Comparison of ENCODE assay signal across 15 cellular contexts in the genomic region with DNA sequence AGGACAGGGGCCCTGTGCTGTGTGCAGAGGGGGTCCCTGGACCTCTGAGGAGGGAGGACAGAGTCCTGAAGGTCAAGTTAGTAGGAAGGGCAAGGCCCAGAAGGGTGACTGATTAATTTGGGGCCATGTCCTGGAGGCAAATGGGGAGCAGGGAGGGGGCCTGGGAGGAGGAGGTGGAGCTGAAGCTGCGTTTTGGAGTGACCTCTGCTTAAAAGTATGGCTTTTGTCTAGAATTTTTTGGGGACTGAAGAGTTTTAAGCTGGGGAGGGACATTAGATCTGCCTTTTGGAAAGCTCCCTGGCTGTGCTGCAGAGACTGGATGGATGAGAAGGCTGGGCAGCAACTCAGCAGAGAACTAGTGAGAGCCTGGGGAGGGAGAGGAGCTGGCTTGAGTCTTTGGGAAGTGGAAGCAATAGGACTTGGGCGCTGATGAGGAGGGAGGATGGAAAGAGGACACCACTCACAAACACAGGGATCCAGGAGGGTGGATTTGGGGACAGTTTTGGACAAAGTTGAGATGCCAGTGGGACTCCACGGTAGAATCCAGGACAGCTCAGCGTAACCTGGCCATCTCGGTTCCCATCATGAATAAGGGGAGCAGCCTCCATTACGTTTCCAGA. TPM values are rescaled to one million over a fixed set of nuclear protein-coding genes. Genes with fewer than 3 reads are reported as not detected.
A peak's percentile ranks its signal among the peaks of the same experiment; 100 is the strongest.
DNase-seq lines count a peak whose midpoint lies in the region; ATAC-seq and TF ChIP-seq lines count a peak whose summit lies in the region.
"Had no signal": no experiment of that assay in that cellular context is flagged by ENCODE, and none has a peak within 500 bp of the region (broad histone marks: within the 10 kb centered on the region; RNA-seq: fewer than 3 reads in every experiment).

No MANE protein-coding gene starts in this region.

- TF ChIP-seq CTCF in nephron (IDR thresholded peaks at IDR 0.05; ENCODE audit: unreplicated experiment in 3 of 3) (no peak), transverse colon (IDR thresholded peaks at IDR 0.05) (no peak), tibial nerve (IDR thresholded peaks at IDR 0.05) (no peak)

- no peaks in the 10 kb centered on the region for H3K9me3 ChIP-seq in duodenal mucosa (ENCODE audit: control insufficient read depth in 1 of 2, low read length in 2 of 2)
- H3K9me3 ChIP-seq in transverse colon: no peaks in the 10 kb centered on the region
- no peaks in the 10 kb centered on the region for H3K9me3 ChIP-seq in tibial nerve
- H3K9me3 ChIP-seq: psoas muscle had no signal

- peak overlapping the region; percentile 32 to 48 for H3K9ac ChIP-seq in duodenal mucosa (ENCODE audit: low read depth in 1 of 2, low read length in 2 of 2)

- ATAC-seq in activated T-cell treated with anti-CD3 and anti-CD28 coated beads, Interleukin-2, amount 50 U/mL, for 72 hours (replicated peaks in 1 of 2): peak in 1 of 2 donors; percentile 10

- H3K36me3 Mint-ChIP-seq in activated T-cell treated with anti-CD3 and anti-CD28 coated beads, Interleukin-2, amount 50 U/mL, for 72 hours (ENCODE audit: insufficient read depth in 2 of 2): no peaks in the 10 kb centered on the region
- H3K36me3 Mint-ChIP-seq in activated T-cell treated with anti-CD3 and anti-CD28 coated beads, Interleukin-2, amount 50 U/mL, for 24 hours (ENCODE audit: low read depth): no peaks in the 10 kb centered on the region
- H3K36me3 Mint-ChIP-seq in nephron (ENCODE audit: low read depth): no peaks in the 10 kb centered on the region
- no peaks in the 10 kb centered on the region for H3K36me3 Mint-ChIP-seq in T-helper 2 cell treated with Interferon-gamma antibody and Interleukin-4, amounts not matched to agents 5 μg/mL and 100 μg/mL, for 36 hours (ENCODE audit: low read depth)
- H3K36me3 Mint-ChIP-seq: CD8-positive, alpha-beta memory T cell had no signal

- intact Hi-C loops in transverse colon (cut with DNase I; ENCODE audit: low total_unique reads): no loop called here

- no peak overlapping the region for H3K4me3 Mint-ChIP-seq in activated T-cell treated with anti-CD3 and anti-CD28 coated beads, Interleukin-2, amount 50 U/mL, for 72 hours
- H3K4me3 Mint-ChIP-seq in activated T-cell treated with anti-CD3 and anti-CD28 coated beads, Interleukin-2, amount 50 U/mL, for 24 hours: no peak overlapping the region
- H3K4me3 Mint-ChIP-seq in nephron: no peak overlapping the region
- H3K4me3 Mint-ChIP-seq in T-helper 2 cell treated with Interferon-gamma antibody and Interleukin-4, amounts not matched to agents 5 μg/mL and 100 μg/mL, for 36 hours: no peak overlapping the region
- H3K4me3 Mint-ChIP-seq: CD8-positive, alpha-beta memory T cell had no signal

- H3K4me3 ChIP-seq in duodenal mucosa (ENCODE audit: low read depth in 1 of 2, low read length in 2 of 2) (peak overlapping the region in 1 of 2 donors; percentile 20), transverse colon (no peak overlapping the region), tibial nerve (no peak overlapping the region)
- H3K4me3 ChIP-seq: psoas muscle had no signal

- H3K4me1 ChIP-seq in duodenal mucosa (ENCODE audit: control insufficient read depth in 1 of 2, insufficient read depth in 2 of 2, low read length in 2 of 2) (peaks cover 43 to 48% of the 10 kb centered on the region in 2 donors), transverse colon (peaks cover 30 to 49% (median 36%) of the 10 kb centered on the region in 4 donors), tibial nerve (peaks cover 0 to 19% (median 8%) of the 10 kb centered on the region in 4 donors)

- no peaks in the 10 kb centered on the region for H3K27me3 ChIP-seq in duodenal mucosa (ENCODE audit: control insufficient read depth in 1 of 2, insufficient read depth in 2 of 2, low read length in 2 of 2)
- no peaks in the 10 kb centered on the region for H3K27me3 ChIP-seq in transverse colon
- no peaks in the 10 kb centered on the region for H3K27me3 ChIP-seq in tibial nerve

- 89% methylated on average over 6 of the region's 6 CpGs; no CpG with 5 or more reads in 1 of the 2 donors for WGBS in transverse colon (ENCODE audit: low coverage in 1 of 2), 2 donors
- WGBS in tibial nerve, 2 donors: 78 to 85% methylated on average over 6 of the region's 6 CpGs

- in situ Hi-C loops in transverse colon (cut with MboI; ENCODE audit: low pct_ligation_motif_present in 1 of 4, low pct_unique_long_range_greater_than_20kb in 1 of 4, low sequenced_read_pairs in 3 of 4): loop anchor here in 2 of 4 donors (5.0 kb wide), 2 partner anchors 54 to 64 kb away; partner anchors contain the start of gene ACBD3 (in 1 of the 2)

- no peak for DNase-seq in activated T-cell treated with anti-CD3 and anti-CD28 coated beads, Interleukin-2, amount 50 U/mL, for 72 hours
- DNase-seq in activated T-cell treated with anti-CD3 and anti-CD28 coated beads, Interleukin-2, amount 50 U/mL, for 24 hours: no peak
- DNase-seq in transverse colon (no peak), NCI-H146 (lab: John Stamatoyannopoulos, UW) (no peak), tibial nerve (ENCODE audit: low spot score in 2 of 2) (no peak)
- no peak for DNase-seq in T-helper 2 cell treated with Interferon-gamma antibody and Interleukin-4, amounts not matched to agents 5 μg/mL and 100 μg/mL, for 36 hours (ENCODE audit: low spot score)
- DNase-seq: activated CD4-positive, alpha-beta T cell treated with anti-CD3 and anti-CD28 coated beads, Interleukin-2, amount 50 U/mL, for 4 hours; activated effector memory CD4-positive, alpha-beta T cell treated with Interleukin-2 at 50 U/mL for 16 hours; CD8-positive, alpha-beta memory T cell; dermis blood vessel endothelial cell; foreskin melanocyte; psoas muscle; stimulated activated CD8-positive, alpha-beta memory T cell treated with anti-CD3 and anti-CD28 coated beads, Interleukin-4, amount 100 ng/mL, for 48 hours had no signal

- peak overlapping the region; percentile 11 for H3K27ac ChIP-seq in duodenal mucosa (ENCODE audit: low read depth, low read length)
- H3K27ac ChIP-seq in transverse colon: peak overlapping the region; percentile 47 to 80 (median 65)
- no peak overlapping the region for H3K27ac ChIP-seq in tibial nerve
- H3K27ac ChIP-seq: psoas muscle had no signal

- TF ChIP-seq POLR2A in transverse colon (IDR thresholded peaks at IDR 0.05): no peak
- TF ChIP-seq POLR2A in tibial nerve (IDR thresholded peaks at IDR 0.05): no peak

- no peaks in the 10 kb centered on the region for H3K4me1 Mint-ChIP-seq in activated T-cell treated with anti-CD3 and anti-CD28 coated beads, Interleukin-2, amount 50 U/mL, for 72 hours (ENCODE audit: low read depth)
- no peaks in the 10 kb centered on the region for H3K4me1 Mint-ChIP-seq in activated T-cell treated with anti-CD3 and anti-CD28 coated beads, Interleukin-2, amount 50 U/mL, for 24 hours (ENCODE audit: low read depth)
- peaks cover 7% of the 10 kb centered on the region for H3K4me1 Mint-ChIP-seq in nephron
- H3K4me1 Mint-ChIP-seq in T-helper 2 cell treated with Interferon-gamma antibody and Interleukin-4, amounts not matched to agents 5 μg/mL and 100 μg/mL, for 36 hours (ENCODE audit: low read depth): peaks cover 8% of the 10 kb centered on the region
- H3K4me1 Mint-ChIP-seq: CD8-positive, alpha-beta memory T cell had no signal

- TF ChIP-seq EP300 in transverse colon (IDR thresholded peaks at IDR 0.05; ENCODE audit: low read depth) (no peak), tibial nerve (IDR thresholded peaks at IDR 0.05) (no peak)

- H3K27me3 Mint-ChIP-seq in activated T-cell treated with anti-CD3 and anti-CD28 coated beads, Interleukin-2, amount 50 U/mL, for 72 hours (ENCODE audit: low read depth): no peaks in the 10 kb centered on the region
- no peaks in the 10 kb centered on the region for H3K27me3 Mint-ChIP-seq in activated T-cell treated with anti-CD3 and anti-CD28 coated beads, Interleukin-2, amount 50 U/mL, for 24 hours
- H3K27me3 Mint-ChIP-seq in nephron (ENCODE audit: low read depth): peaks cover 9% of the 10 kb centered on the region
- H3K27me3 Mint-ChIP-seq in T-helper 2 cell treated with Interferon-gamma antibody and Interleukin-4, amounts not matched to agents 5 μg/mL and 100 μg/mL, for 36 hours (ENCODE audit: low read depth): peaks cover 1% of the 10 kb centered on the region

- H3K36me3 ChIP-seq in duodenal mucosa (ENCODE audit: control insufficient read depth in 1 of 2, insufficient read depth in 2 of 2, low read length in 2 of 2) (no peaks in the 10 kb centered on the region), transverse colon (no peaks in the 10 kb centered on the region), tibial nerve (no peaks in the 10 kb centered on the region)

- no peaks in the 10 kb centered on the region for H3K9me3 Mint-ChIP-seq in activated T-cell treated with anti-CD3 and anti-CD28 coated beads, Interleukin-2, amount 50 U/mL, for 72 hours
- H3K9me3 Mint-ChIP-seq in activated T-cell treated with anti-CD3 and anti-CD28 coated beads, Interleukin-2, amount 50 U/mL, for 24 hours: no peaks in the 10 kb centered on the region
- H3K9me3 Mint-ChIP-seq in nephron: no peaks in the 10 kb centered on the region
- no peaks in the 10 kb centered on the region for H3K9me3 Mint-ChIP-seq in T-helper 2 cell treated with Interferon-gamma antibody and Interleukin-4, amounts not matched to agents 5 μg/mL and 100 μg/mL, for 36 hours
- H3K9me3 Mint-ChIP-seq: CD8-positive, alpha-beta memory T cell had no signal

- peak overlapping the region; percentile 10 for H3K27ac Mint-ChIP-seq in activated T-cell treated with anti-CD3 and anti-CD28 coated beads, Interleukin-2, amount 50 U/mL, for 72 hours
- no peak overlapping the region for H3K27ac Mint-ChIP-seq in activated T-cell treated with anti-CD3 and anti-CD28 coated beads, Interleukin-2, amount 50 U/mL, for 24 hours
- peak overlapping the region; percentile 12 to 69 (median 63) for H3K27ac Mint-ChIP-seq in nephron
- no peak overlapping the region for H3K27ac Mint-ChIP-seq in T-helper 2 cell treated with Interferon-gamma antibody and Interleukin-4, amounts not matched to agents 5 μg/mL and 100 μg/mL, for 36 hours

RNA-seq across cellular contexts. Expression of gene ACBD3, which starts 52.9 kb away (rescaled TPM):
- 10 to 100 TPM; 23.4 to 25.9 TPM for total RNA-seq in activated T-cell treated with anti-CD3 and anti-CD28 coated beads, Interleukin-2, amount 50 U/mL, for 72 hours
- 10 to 100 TPM; 19.3 to 44.6 (median 30.7) TPM for total RNA-seq in transverse colon
- 10 to 100 TPM; 41.4 to 54.9 (median 45.4) TPM for total RNA-seq in tibial nerve

Comparison
In these comparisons a context has a peak if more than half of its experiments do, and no peak if none do; other contexts are left out.
1. H3K27ac Mint-ChIP-seq: peak in activated T-cell treated with anti-CD3 and anti-CD28 coated beads, Interleukin-2, amount 50 U/mL, for 72 hours (single experiment) and nephron (3 of 3); none in activated T-cell treated with anti-CD3 and anti-CD28 coated beads, Interleukin-2, amount 50 U/mL, for 24 hours (single experiment) and T-helper 2 cell treated with Interferon-gamma antibody and Interleukin-4, amounts not matched to agents 5 μg/mL and 100 μg/mL, for 36 hours (single experiment).
2. H3K27ac ChIP-seq: peak in duodenal mucosa (single experiment) and transverse colon (4 of 4); none in tibial nerve (0 of 4).